Comparison of ENCODE assay signal across 18 cellular contexts in genomic region chr17:1797323-1797722, GRCh38. TPM values are rescaled to one million over a fixed set of nuclear protein-coding genes. Genes with fewer than 3 reads are reported as not detected.
A peak's percentile ranks its signal among the peaks of the same experiment; 100 is the strongest.
DNase-seq lines count a peak whose midpoint lies in the region; ATAC-seq and TF ChIP-seq lines count a peak whose summit lies in the region.
"Had no signal": no experiment of that assay in that cellular context is flagged by ENCODE, and none has a peak within 500 bp of the region (broad histone marks: within the 10 kb centered on the region; RNA-seq: fewer than 3 reads in every experiment).

No MANE protein-coding gene starts in this region.

- POLR2A ChIA-PET in Caco-2 (lab: Charles Lee), result interaction anchor here (0.6 to 1.0 kb wide), 2 partner anchors 25 to 28 kb away, joined by 3 to 4 read pairs; no protein-coding TSS in a partner anchor

- no peaks in the 10 kb centered on the region for H3K4me1 ChIP-seq in Caco-2
- H3K4me1 ChIP-seq: breast epithelium had no signal

- ATAC-seq in activated CD8-positive, alpha-beta memory T cell treated with anti-CD3 and anti-CD28 coated beads, Interleukin-2, amount 10 ng/mL, durations not matched to agents 7 days and 5 days, result no peak
- ATAC-seq in GM21786 (IDR thresholded peaks at IDR 0.05; ENCODE audit: unreplicated experiment), result no peak
- ATAC-seq in SK-N-SH treated with all-trans-retinoic acid at 6 μM for 48 hours, result no peak

- H3K36me3 ChIP-seq in Caco-2 (ENCODE audit: control insufficient read depth, insufficient read depth, low read length), result no peaks in the 10 kb centered on the region
- H3K36me3 ChIP-seq: breast epithelium had no signal

- H3K9me3 Mint-ChIP-seq in activated CD8-positive, alpha-beta memory T cell treated with anti-CD3 and anti-CD28 coated beads, Interleukin-2, amount 10 ng/mL, durations not matched to agents 7 days and 5 days (ENCODE audit: low read depth), result no peaks in the 10 kb centered on the region
- H3K9me3 Mint-ChIP-seq in mesothelial cell of epicardium (no peaks in the 10 kb centered on the region), type B pancreatic cell (no peaks in the 10 kb centered on the region), Caco-2 (ENCODE audit: unreplicated experiment) (no peaks in the 10 kb centered on the region)
- H3K9me3 Mint-ChIP-seq: CD8-positive, alpha-beta memory T cell had no signal

- H3K9me3 ChIP-seq in Caco-2, result no peaks in the 10 kb centered on the region
- H3K9me3 ChIP-seq: breast epithelium had no signal

- no TSS peak for BruUV-seq in Caco-2 (replicated peaks; lab: Mats Ljungman, UMichigan)

- no peak overlapping the region for H3K4me3 ChIP-seq in Caco-2 (ENCODE audit: low read depth, low read length)
- H3K4me3 ChIP-seq: breast epithelium, skin epidermis had no signal

- H3K4me1 Mint-ChIP-seq in activated CD8-positive, alpha-beta memory T cell treated with anti-CD3 and anti-CD28 coated beads, Interleukin-2, amount 10 ng/mL, durations not matched to agents 7 days and 5 days, result peaks cover 6% of the 10 kb centered on the region
- H3K4me1 Mint-ChIP-seq in mesothelial cell of epicardium (peaks cover 14% of the 10 kb centered on the region), type B pancreatic cell (ENCODE audit: unreplicated experiment) (peaks cover 19% of the 10 kb centered on the region), Caco-2 (ENCODE audit: low read depth, unreplicated experiment) (no peaks in the 10 kb centered on the region)

- H3K36me3 Mint-ChIP-seq in activated CD8-positive, alpha-beta memory T cell treated with anti-CD3 and anti-CD28 coated beads, Interleukin-2, amount 10 ng/mL, durations not matched to agents 7 days and 5 days, result peaks cover 20% of the 10 kb centered on the region
- H3K36me3 Mint-ChIP-seq in mesothelial cell of epicardium (peaks cover 19% of the 10 kb centered on the region), type B pancreatic cell (peaks cover 16% of the 10 kb centered on the region), Caco-2 (ENCODE audit: insufficient read depth, unreplicated experiment) (peaks cover 55% of the 10 kb centered on the region)

- DNase-seq in activated CD8-positive, alpha-beta memory T cell treated with anti-CD3 and anti-CD28 coated beads, Interleukin-2, amount 10 ng/mL, durations not matched to agents 7 days and 5 days, result no peak
- DNase-seq in activated CD8-positive, alpha-beta memory T cell treated with anti-CD3 and anti-CD28 coated beads, Interleukin-2, amount 50 U/mL, for 4 hours, result no peak
- peak; percentile 36 for DNase-seq in cerebellum (ENCODE audit: low spot score)
- no peak for DNase-seq in mesothelial cell of epicardium (ENCODE audit: low spot score in 2 of 2, unreplicated experiment in 2 of 2)
- DNase-seq in type B pancreatic cell (ENCODE audit: extremely low spot score, unreplicated experiment), result no peak
- no peak for DNase-seq in Caco-2
- DNase-seq: activated naive CD4-positive, alpha-beta T cell treated with Interleukin-2 at 50 U/mL for 16 hours; CD8-positive, alpha-beta memory T cell; HCEC 1CT; KG1; NCI-H1436; NCI-H526; stimulated activated naive CD4-positive, alpha-beta T cell treated with Interleukin-2 at 50 U/mL for 16 hours; WERI-Rb-1 had no signal

- CTCF ChIA-PET in activated CD8-positive, alpha-beta memory T cell treated with anti-CD3 and anti-CD28 coated beads, Interleukin-2, amount 10 ng/mL, durations not matched to agents 7 days and 5 days (lab: Charles Lee), result interaction anchor here (0.9 to 1.2 kb wide), 2 partner anchors 76 to 81 kb away, joined by 3 read pairs; no protein-coding TSS in a partner anchor
- CTCF ChIA-PET in Caco-2 (lab: Charles Lee), result interaction anchor here (1.1 to 1.6 kb wide), 2 partner anchors 27 to 76 kb away, joined by 5 to 8 read pairs; no protein-coding TSS in a partner anchor

- TF ChIP-seq CTCF in mesothelial cell of epicardium (IDR thresholded peaks at IDR 0.05; ENCODE audit: unreplicated experiment) (no peak), type B pancreatic cell (conservative IDR thresholded peaks at IDR 0.05) (no peak), Caco-2 (IDR thresholded peaks at IDR 0.05; ENCODE audit: insufficient read depth in 1 of 2, low read depth in 1 of 2, low read length in 1 of 2, severe bottlenecking in 1 of 2, unreplicated experiment in 1 of 2) (no peak)

- H3K27me3 Mint-ChIP-seq in activated CD8-positive, alpha-beta memory T cell treated with anti-CD3 and anti-CD28 coated beads, Interleukin-2, amount 10 ng/mL, durations not matched to agents 7 days and 5 days, result no peaks in the 10 kb centered on the region
- H3K27me3 Mint-ChIP-seq in mesothelial cell of epicardium (ENCODE audit: low read depth) (no peaks in the 10 kb centered on the region), type B pancreatic cell (no peaks in the 10 kb centered on the region), Caco-2 (ENCODE audit: insufficient read depth, unreplicated experiment) (no peaks in the 10 kb centered on the region)
- H3K27me3 Mint-ChIP-seq: CD8-positive, alpha-beta memory T cell had no signal

- no peaks in the 10 kb centered on the region for H3K27me3 ChIP-seq in Caco-2 (replicated peaks; ENCODE audit: control insufficient read depth, insufficient read depth, low read length)
- H3K27me3 ChIP-seq: breast epithelium had no signal

- H3K4me3 Mint-ChIP-seq in activated CD8-positive, alpha-beta memory T cell treated with anti-CD3 and anti-CD28 coated beads, Interleukin-2, amount 10 ng/mL, durations not matched to agents 7 days and 5 days, result no peak overlapping the region
- H3K4me3 Mint-ChIP-seq in mesothelial cell of epicardium (no peak overlapping the region), type B pancreatic cell (no peak overlapping the region), Caco-2 (ENCODE audit: unreplicated experiment) (no peak overlapping the region)
- H3K4me3 Mint-ChIP-seq: CD8-positive, alpha-beta memory T cell had no signal

- peak overlapping the region; percentile 63 for H3K27ac Mint-ChIP-seq in activated CD8-positive, alpha-beta memory T cell treated with anti-CD3 and anti-CD28 coated beads, Interleukin-2, amount 10 ng/mL, durations not matched to agents 7 days and 5 days
- H3K27ac Mint-ChIP-seq in mesothelial cell of epicardium (peak overlapping the region; percentile 62), type B pancreatic cell (peak overlapping the region; percentile 9), Caco-2 (ENCODE audit: unreplicated experiment) (no peak overlapping the region)

- intact Hi-C loops in Caco-2 (cut with micrococcal nuclease; ENCODE audit: unreplicated experiment), result no loop called here

TF ChIP-seq in SK-N-SH treated with all-trans-retinoic acid at 6 μM for 48 hours, 23 proteins besides CTCF, POLR2A, EP300 and RAD21:
- TF ChIP-seq ZFP30 (CRISPR knock-in tag; IDR thresholded peaks at IDR 0.05) (no peak), ZNF8 (CRISPR knock-in tag; IDR thresholded peaks at IDR 0.05) (no peak), OSR1 (CRISPR knock-in tag; IDR thresholded peaks at IDR 0.05) (no peak)
TF ChIP-seq in SK-N-SH treated with all-trans-retinoic acid at 6 μM for 48 hours: peak in this region for 0.

RNA-seq across cellular contexts. Expression of gene SMYD4, which starts 32.4 kb away (rescaled TPM):
- 10 to 100 TPM; 34.7 to 45.4 TPM for total RNA-seq in activated CD8-positive, alpha-beta memory T cell treated with anti-CD3 and anti-CD28 coated beads, Interleukin-2, amount 10 ng/mL, durations not matched to agents 7 days and 5 days
- 12.3 TPM for total RNA-seq in cerebellum
- total RNA-seq in mesothelial cell of epicardium, result 21.9 to 24.9 TPM (median 24.5 TPM) in 3 replicates
- total RNA-seq in type B pancreatic cell (ENCODE audit: low replicate concordance), result 18.0 and 22.5 TPM in 2 replicates
- total RNA-seq in Caco-2 (2022), result 26.2 and 32.1 TPM in 2 replicates

RNA-seq across cellular contexts. Expression of gene RPA1, which starts 32.5 kb away (rescaled TPM):
- total RNA-seq in activated CD8-positive, alpha-beta memory T cell treated with anti-CD3 and anti-CD28 coated beads, Interleukin-2, amount 10 ng/mL, durations not matched to agents 7 days and 5 days, result 100 to 1,000 TPM; 196 to 249 TPM
- total RNA-seq in cerebellum (15.9 TPM), mesothelial cell of epicardium (91.2 to 98.0 TPM (median 94.2 TPM) in 3 replicates), type B pancreatic cell (ENCODE audit: low replicate concordance) (91.5 and 129 TPM in 2 replicates), Caco-2 (2022) (147 and 167 TPM in 2 replicates)

RNA-seq across cellular contexts. Expression of gene SERPINF1, which starts 35.5 kb away (rescaled TPM):
- total RNA-seq in activated CD8-positive, alpha-beta memory T cell treated with anti-CD3 and anti-CD28 coated beads, Interleukin-2, amount 10 ng/mL, durations not matched to agents 7 days and 5 days, result 1 to 10 TPM in 1 of 2 experiments, under 1 TPM in 1; 0.93 to 1.1 TPM
- 12.2 TPM for total RNA-seq in cerebellum
- 69.6 to 72.5 TPM (median 71.4 TPM) in 3 replicates for total RNA-seq in mesothelial cell of epicardium
- total RNA-seq in type B pancreatic cell (ENCODE audit: low replicate concordance), result 9.6 and 98.8 TPM in 2 replicates
- 36.3 and 38.4 TPM in 2 replicates for total RNA-seq in Caco-2 (2022)

RNA-seq across cellular contexts. Expression of gene SERPINF2, which starts 54.7 kb away (rescaled TPM):
- under 1 TPM; 0.18 to 0.19 TPM for total RNA-seq in activated CD8-positive, alpha-beta memory T cell treated with anti-CD3 and anti-CD28 coated beads, Interleukin-2, amount 10 ng/mL, durations not matched to agents 7 days and 5 days
- total RNA-seq in cerebellum (0.18 TPM), mesothelial cell of epicardium (0.32 to 0.63 TPM (median 0.44 TPM) in 3 replicates), type B pancreatic cell (ENCODE audit: low replicate concordance) (28.3 and 36.3 TPM in 2 replicates), Caco-2 (2022) (59.9 and 63.8 TPM in 2 replicates)
